13 cellular contexts compared by ENCODE assay signal in the genomic region with DNA sequence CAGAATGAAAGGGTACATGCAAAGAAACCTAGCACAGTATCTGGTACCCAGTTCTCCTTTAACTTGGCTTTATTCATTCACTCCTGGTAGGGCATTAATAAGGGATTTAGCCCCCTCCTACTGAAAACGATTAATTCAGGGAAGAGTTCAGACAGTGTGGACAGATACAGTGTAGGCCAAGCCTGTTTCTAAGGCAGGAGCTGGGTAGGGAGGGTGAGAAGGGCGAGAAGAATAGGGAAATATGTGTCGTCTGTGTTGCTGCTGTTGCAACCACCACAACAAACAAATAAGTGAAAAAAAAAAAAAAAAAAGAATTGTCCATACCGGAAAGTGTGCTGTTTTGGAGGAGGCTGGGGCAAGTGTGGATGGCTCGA. TPM values are rescaled to one million over a fixed set of nuclear protein-coding genes. Genes with fewer than 3 reads are reported as not detected.
DNase-seq lines count a peak whose midpoint lies in the region; ATAC-seq and TF ChIP-seq lines count a peak whose summit lies in the region.
"Not testable (repeated sequence)": the region's sequence is repeated elsewhere in the genome, so short reads cannot be mapped to it uniquely, and the experiment has no call there.
"Had no signal": no experiment of that assay in that cellular context is flagged by ENCODE, and none has a peak within 500 bp of the region (broad histone marks: within the 10 kb centered on the region; RNA-seq: fewer than 3 reads in every experiment).

No MANE protein-coding gene starts in this region.

- H3K27ac Mint-ChIP-seq in CD8-positive, alpha-beta T cell; T-helper 17 cell; activated T-helper 1 cell treated with anti-CD3 and anti-CD28 coated beads, Interleukin-12 subunit alpha, Interleukin-12 subunit beta, Interleukin-2, Interleukin-4 antibody, amounts not matched to agents 30 ng/mL and 10 ng/mL and 1 ng/mL, durations not matched to agents 14 hours and 24 hours and 36 hours; MCF 10A (ENCODE audit: low read depth, unreplicated experiment); memory B cell: not testable (repeated sequence)

- ATAC-seq in CD8-positive, alpha-beta T cell; T-helper 17 cell; memory B cell (ENCODE audit: low read depth): not testable (repeated sequence)
- ATAC-seq in Right ventricle myocardium superior (ENCODE audit: poor library complexity): peak; percentile 49
- ATAC-seq in omental fat pad (ENCODE audit: low FRiP score): peak; percentile 31

- not testable (repeated sequence) for H3K27ac ChIP-seq in CD8-positive, alpha-beta T cell (ENCODE audit: low read depth, low read length); suprapubic skin

- not testable (repeated sequence) for H3K4me1 ChIP-seq in CD8-positive, alpha-beta T cell (ENCODE audit: insufficient read depth, low read length)
- peaks cover 10% of the 10 kb centered on the region for H3K4me1 ChIP-seq in suprapubic skin

- 26% methylated on average over 5 of the region's 5 CpGs for whole genome bisulfite sequencing in suprapubic skin

- not testable (repeated sequence) for H3K27me3 ChIP-seq in CD8-positive, alpha-beta T cell (ENCODE audit: insufficient read depth, low read length); suprapubic skin

- peak overlapping the region; percentile 79 for H3K4me3 Mint-ChIP-seq in CD8-positive, alpha-beta T cell
- H3K4me3 Mint-ChIP-seq in T-helper 17 cell: peak overlapping the region; percentile 75
- peak overlapping the region; percentile 60 for H3K4me3 Mint-ChIP-seq in activated T-helper 1 cell treated with anti-CD3 and anti-CD28 coated beads, Interleukin-12 subunit alpha, Interleukin-12 subunit beta, Interleukin-2, Interleukin-4 antibody, amounts not matched to agents 30 ng/mL and 10 ng/mL and 1 ng/mL, durations not matched to agents 14 hours and 24 hours and 36 hours
- H3K4me3 Mint-ChIP-seq in MCF 10A (ENCODE audit: unreplicated experiment): peak overlapping the region; percentile 64
- H3K4me3 Mint-ChIP-seq in memory B cell: peak overlapping the region; percentile 43

- intact Hi-C loops in CD8-positive, alpha-beta T cell (cut with DNase I, micrococcal nuclease); activated T-helper 1 cell treated with anti-CD3 and anti-CD28 coated beads, Interleukin-12 subunit alpha, Interleukin-12 subunit beta, Interleukin-2, Interleukin-4 antibody, amounts not matched to agents 30 ng/mL and 10 ng/mL and 1 ng/mL, durations not matched to agents 14 hours and 24 hours and 36 hours (cut with micrococcal nuclease); MCF 10A (cut with micrococcal nuclease); Right ventricle myocardium superior (cut with DNase I): not testable (repeated sequence)

- POLR2A ChIA-PET in CD8-positive, alpha-beta T cell (lab: Charles Lee); MCF 10A (lab: Yijun Ruan, JAX): not testable (repeated sequence)

- H3K4me1 Mint-ChIP-seq in CD8-positive, alpha-beta T cell (ENCODE audit: low read depth); T-helper 17 cell; activated T-helper 1 cell treated with anti-CD3 and anti-CD28 coated beads, Interleukin-12 subunit alpha, Interleukin-12 subunit beta, Interleukin-2, Interleukin-4 antibody, amounts not matched to agents 30 ng/mL and 10 ng/mL and 1 ng/mL, durations not matched to agents 14 hours and 24 hours and 36 hours (ENCODE audit: low read depth); MCF 10A (ENCODE audit: insufficient read depth, unreplicated experiment); memory B cell: not testable (repeated sequence)

- not testable (repeated sequence) for H3K36me3 Mint-ChIP-seq in CD8-positive, alpha-beta T cell; T-helper 17 cell (ENCODE audit: low read depth); activated T-helper 1 cell treated with anti-CD3 and anti-CD28 coated beads, Interleukin-12 subunit alpha, Interleukin-12 subunit beta, Interleukin-2, Interleukin-4 antibody, amounts not matched to agents 30 ng/mL and 10 ng/mL and 1 ng/mL, durations not matched to agents 14 hours and 24 hours and 36 hours (ENCODE audit: low read depth); MCF 10A (ENCODE audit: insufficient read depth, unreplicated experiment); memory B cell

- CTCF ChIA-PET in CD8-positive, alpha-beta T cell (lab: Charles Lee); MCF 10A (lab: Yijun Ruan, JAX): not testable (repeated sequence)

- not testable (repeated sequence) for TF ChIP-seq POLR2A in suprapubic skin (IDR thresholded peaks at IDR 0.05)

- not testable (repeated sequence) for TF ChIP-seq CTCF in CD8-positive, alpha-beta T cell (IDR thresholded peaks at IDR 0.05); MCF 10A (IDR thresholded peaks at IDR 0.05; ENCODE audit: unreplicated experiment); omental fat pad (IDR thresholded peaks at IDR 0.05); suprapubic skin (IDR thresholded peaks at IDR 0.05)

- H3K9me3 Mint-ChIP-seq in CD8-positive, alpha-beta T cell; activated T-helper 1 cell treated with anti-CD3 and anti-CD28 coated beads, Interleukin-12 subunit alpha, Interleukin-12 subunit beta, Interleukin-2, Interleukin-4 antibody, amounts not matched to agents 30 ng/mL and 10 ng/mL and 1 ng/mL, durations not matched to agents 14 hours and 24 hours and 36 hours; MCF 10A (ENCODE audit: unreplicated experiment); memory B cell: not testable (repeated sequence)

- peaks cover 12% of the 10 kb centered on the region for H3K27me3 Mint-ChIP-seq in CD8-positive, alpha-beta T cell (ENCODE audit: low read depth)
- not testable (repeated sequence) for H3K27me3 Mint-ChIP-seq in T-helper 17 cell; MCF 10A (ENCODE audit: insufficient read depth, unreplicated experiment); memory B cell
- H3K27me3 Mint-ChIP-seq in activated T-helper 1 cell treated with anti-CD3 and anti-CD28 coated beads, Interleukin-12 subunit alpha, Interleukin-12 subunit beta, Interleukin-2, Interleukin-4 antibody, amounts not matched to agents 30 ng/mL and 10 ng/mL and 1 ng/mL, durations not matched to agents 14 hours and 24 hours and 36 hours (ENCODE audit: insufficient read depth): peaks cover 19% of the 10 kb centered on the region

- H3K4me3 ChIP-seq in CD8-positive, alpha-beta T cell (ENCODE audit: low read depth, low read length): not testable (repeated sequence)
- peak overlapping the region; percentile 80 for H3K4me3 ChIP-seq in suprapubic skin

- BruUV-seq in MCF 10A (replicated peaks; lab: Mats Ljungman, UMichigan): not testable (repeated sequence)

- not testable (repeated sequence) for DNase-seq in CD8-positive, alpha-beta T cell; T-helper 17 cell; activated T-helper 1 cell treated with anti-CD3 and anti-CD28 coated beads, Interleukin-12 subunit alpha, Interleukin-12 subunit beta, Interleukin-2, Interleukin-4 antibody, amounts not matched to agents 30 ng/mL and 10 ng/mL and 1 ng/mL, durations not matched to agents 14 hours and 24 hours and 36 hours (ENCODE audit: low spot score); MCF 10A (ENCODE audit: unreplicated experiment); Right ventricle myocardium superior; memory B cell (ENCODE audit: low spot score in 2 of 2); omental fat pad (ENCODE audit: low spot score); suprapubic skin (ENCODE audit: low spot score in 2 of 2)

- not testable (repeated sequence) for H3K9me3 ChIP-seq in CD8-positive, alpha-beta T cell (ENCODE audit: low read length); T-helper 17 cell (ENCODE audit: control insufficient read depth, low read length, poor library complexity, severe bottlenecking); suprapubic skin

- not testable (repeated sequence) for H3K36me3 ChIP-seq in CD8-positive, alpha-beta T cell (ENCODE audit: insufficient read depth, low read length); suprapubic skin

- not testable (repeated sequence) for TF ChIP-seq EP300 in suprapubic skin (IDR thresholded peaks at IDR 0.05)

RNA-seq across cellular contexts. Expression of gene FOXD4L1, which starts 42.3 kb away (rescaled TPM):
- total RNA-seq in CD8-positive, alpha-beta T cell: not detected
- total RNA-seq in T-helper 17 cell: under 1 TPM in 1 of 2 donors, not detected in 1; 0.10 TPM
- 0.32 and 0.39 TPM in 2 replicates for total RNA-seq in activated T-helper 1 cell treated with anti-CD3 and anti-CD28 coated beads, Interleukin-12 subunit alpha, Interleukin-12 subunit beta, Interleukin-2, Interleukin-4 antibody, amounts not matched to agents 30 ng/mL and 10 ng/mL and 1 ng/mL, durations not matched to agents 14 hours and 24 hours and 36 hours
- 0.63 and 0.98 TPM in 2 replicates for total RNA-seq in MCF 10A (2022)
- total RNA-seq in Right ventricle myocardium superior: not detected
- under 1 TPM in 2 of 4 donors, not detected in 2; 0.19 to 0.24 TPM for total RNA-seq in omental fat pad
- total RNA-seq in suprapubic skin: under 1 TPM in 2 of 4 donors, not detected in 2; 0.18 to 0.19 TPM
- total RNA-seq: A673, lower leg skin, prostate gland, RPMI7951, vagina had no signal
